In the genomic region with DNA sequence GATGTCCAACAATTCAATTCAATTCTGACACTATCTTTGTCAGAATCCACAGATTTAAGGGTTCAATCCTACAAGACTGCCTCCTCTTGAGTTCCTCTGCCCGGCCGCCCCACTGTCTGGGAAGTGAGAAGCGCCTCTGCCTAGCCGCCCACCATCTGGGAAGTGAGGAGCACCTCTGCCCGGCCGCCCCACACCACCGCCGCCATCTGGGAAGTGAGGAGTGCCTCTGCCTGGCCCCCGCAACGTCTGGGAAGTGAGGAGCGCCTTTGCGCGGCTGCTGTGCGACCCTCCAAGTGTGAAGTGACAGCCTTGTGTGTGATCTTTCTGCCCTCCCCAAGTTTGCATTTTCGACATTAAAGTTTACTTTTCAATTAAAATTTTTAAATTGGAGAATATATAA, we compare ENCODE assay signal across 30 cellular contexts.
"Had no signal": no experiment of that assay in that cellular context is flagged by ENCODE, and none has a peak within 500 bp of the region (broad histone marks: within the 10 kb centered on the region; RNA-seq: fewer than 3 reads in every experiment).

No MANE protein-coding gene starts in this region.

- H3K4me1 Mint-ChIP-seq: activated T-helper 17 cell treated with anti-CD3 and anti-CD28 coated beads, Interleukin-2, amount 50 U/mL, for 72 hours had no signal

- H3K27ac ChIP-seq: adrenal gland, body of pancreas, WERI-Rb-1 had no signal

- H3K4me3 Mint-ChIP-seq: activated B cell treated with CpG ODN at 0.5 μM for 24 hours; activated CD8-positive, alpha-beta T cell treated with anti-CD3 and anti-CD28 coated beads for 36 hours; activated naive CD4-positive, alpha-beta T cell treated with anti-CD3 and anti-CD28 coated beads for 36 hours; activated naive CD4-positive, alpha-beta T cell treated with anti-CD3 and anti-CD28 coated beads, Interleukin-2, amount 50 U/mL, for 24 hours; activated naive CD8-positive, alpha-beta T cell treated with anti-CD3 and anti-CD28 coated beads for 36 hours; activated naive CD8-positive, alpha-beta T cell treated with anti-CD3 and anti-CD28 coated beads, Interleukin-2, amount 50 U/mL, for 24 hours; activated T-cell treated with anti-CD3 and anti-CD28 coated beads, Interleukin-2, amount 50 U/mL, for 4 hours; activated T-helper 17 cell treated with anti-CD3 and anti-CD28 coated beads, Interleukin-2, amount 50 U/mL, for 72 hours; effector memory CD8-positive, alpha-beta T cell had no signal

- H3K4me1 ChIP-seq: body of pancreas had no signal

- H3K27ac Mint-ChIP-seq: activated B cell treated with CpG ODN at 0.5 μM for 24 hours; activated CD8-positive, alpha-beta T cell treated with anti-CD3 and anti-CD28 coated beads for 36 hours; activated naive CD4-positive, alpha-beta T cell treated with anti-CD3 and anti-CD28 coated beads for 36 hours; activated naive CD4-positive, alpha-beta T cell treated with anti-CD3 and anti-CD28 coated beads, Interleukin-2, amount 50 U/mL, for 24 hours; activated naive CD8-positive, alpha-beta T cell treated with anti-CD3 and anti-CD28 coated beads for 36 hours; activated naive CD8-positive, alpha-beta T cell treated with anti-CD3 and anti-CD28 coated beads, Interleukin-2, amount 50 U/mL, for 24 hours; activated T-helper 17 cell treated with anti-CD3 and anti-CD28 coated beads, Interleukin-2, amount 50 U/mL, for 72 hours; effector memory CD8-positive, alpha-beta T cell had no signal

- ATAC-seq: activated CD4-positive, CD25-positive, alpha-beta regulatory T cell treated with anti-CD3 and anti-CD28 coated beads, Interleukin-2, amount 50 U/mL, for 24 hours; activated CD8-positive, alpha-beta T cell treated with anti-CD3 and anti-CD28 coated beads for 36 hours; activated naive CD8-positive, alpha-beta T cell treated with anti-CD3 and anti-CD28 coated beads, Interleukin-2, amount 50 U/mL, for 24 hours; activated T-cell treated with anti-CD3 and anti-CD28 coated beads, Interleukin-2, amount 50 U/mL, for 4 hours; activated T-helper 17 cell treated with anti-CD3 and anti-CD28 coated beads, Interleukin-2, amount 50 U/mL, for 72 hours; body of pancreas; effector memory CD8-positive, alpha-beta T cell; esophagus mucosa had no signal

- DNase-seq: activated B cell treated with CpG ODN at 0.5 μM for 24 hours; activated CD4-positive, alpha-beta T cell treated with anti-CD3 and anti-CD28 coated beads for 48 hours; activated CD4-positive, alpha-beta T cell treated with anti-CD3 and anti-CD28 coated beads, Interleukin-2, amount 50 U/mL, for 1 hour; activated CD4-positive, alpha-beta T cell treated with anti-CD3 and anti-CD28 coated beads, Interleukin-2, amount 50 U/mL, for 48 hours; activated CD8-positive, alpha-beta memory T cell treated with anti-CD3 and anti-CD28 coated beads for 24 hours; activated CD8-positive, alpha-beta T cell treated with anti-CD3 and anti-CD28 coated beads for 36 hours; activated effector memory CD4-positive, alpha-beta T cell treated with Interleukin-2 at 50 U/mL for 16 hours; activated naive CD4-positive, alpha-beta T cell treated with anti-CD3 and anti-CD28 coated beads for 36 hours; activated naive CD8-positive, alpha-beta T cell treated with anti-CD3 and anti-CD28 coated beads for 36 hours; activated naive CD8-positive, alpha-beta T cell treated with anti-CD3 and anti-CD28 coated beads, Interleukin-2, amount 50 U/mL, for 24 hours; activated T-cell treated with anti-CD3 and anti-CD28 coated beads, Interleukin-2, amount 50 U/mL, for 4 hours; adrenal gland; amygdala; aorta; body of pancreas; caudate nucleus; cortex of kidney; dermis blood vessel endothelial cell; effector CD4-positive, alpha-beta T cell; effector memory CD8-positive, alpha-beta T cell; foreskin fibroblast; head of caudate nucleus; T-helper 2 cell; WERI-Rb-1 had no signal

- H3K27me3 ChIP-seq: adrenal gland, body of pancreas had no signal

- H3K4me3 ChIP-seq: adrenal gland, body of pancreas had no signal

- H3K27me3 Mint-ChIP-seq: activated B cell treated with CpG ODN at 0.5 μM for 24 hours; activated CD8-positive, alpha-beta T cell treated with anti-CD3 and anti-CD28 coated beads for 36 hours; activated naive CD4-positive, alpha-beta T cell treated with anti-CD3 and anti-CD28 coated beads, Interleukin-2, amount 50 U/mL, for 24 hours; activated naive CD8-positive, alpha-beta T cell treated with anti-CD3 and anti-CD28 coated beads for 36 hours; activated naive CD8-positive, alpha-beta T cell treated with anti-CD3 and anti-CD28 coated beads, Interleukin-2, amount 50 U/mL, for 24 hours; activated T-helper 17 cell treated with anti-CD3 and anti-CD28 coated beads, Interleukin-2, amount 50 U/mL, for 72 hours; effector memory CD8-positive, alpha-beta T cell had no signal

- FAIRE-seq: colon, endometrium had no signal
